ENCODE assay signal across 8 cellular contexts in the genomic region with DNA sequence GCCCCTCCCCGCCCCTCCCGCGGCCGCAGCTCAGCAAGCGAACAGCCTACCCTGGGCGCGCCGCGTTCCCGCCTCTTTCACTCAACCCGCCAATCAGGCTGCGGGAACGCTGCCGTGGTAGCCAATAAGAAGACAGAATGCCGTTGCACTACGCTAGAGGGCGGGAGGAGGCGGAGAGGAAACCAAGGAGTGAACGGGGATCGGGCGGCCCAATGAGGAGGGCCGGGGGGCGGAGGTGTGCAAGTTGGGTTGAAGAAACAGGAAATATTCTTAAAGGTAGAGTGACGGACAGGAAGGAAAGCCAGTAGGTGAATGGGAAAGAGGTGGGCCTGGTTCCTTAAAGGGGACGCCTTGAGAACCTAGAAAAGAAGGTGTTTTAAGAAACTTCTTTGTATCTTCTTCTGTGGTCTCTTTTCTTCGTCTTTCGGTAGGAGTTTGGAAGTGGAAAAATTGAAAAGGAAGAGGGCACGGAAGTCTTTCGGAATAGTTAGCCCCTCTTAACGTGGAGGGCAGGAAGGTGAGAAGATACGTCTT. TPM values are rescaled to one million over a fixed set of nuclear protein-coding genes. Genes with fewer than 3 reads are reported as not detected.
DNase-seq lines count a peak whose midpoint lies in the region; ATAC-seq and TF ChIP-seq lines count a peak whose summit lies in the region.

No MANE protein-coding gene starts in this region.

- no peaks in the 10 kb centered on the region for H3K27me3 Mint-ChIP-seq in natural killer cell (ENCODE audit: low read depth in 2 of 2)

- no peak overlapping the region for H3K4me3 Mint-ChIP-seq in natural killer cell

- no peaks in the 10 kb centered on the region for H3K9me3 Mint-ChIP-seq in natural killer cell

- TF ChIP-seq CTCF in LNCaP clone FGC (IDR thresholded peaks at IDR 0.05; ENCODE audit: control insufficient read depth, extremely low read depth, insufficient read depth) (peak; percentile 8; the same call in 1 of the 2 replicates), fibroblast of the aortic adventitia (IDR thresholded peaks at IDR 0.05; ENCODE audit: insufficient read depth, low read length) (peak; percentile 9), natural killer cell (IDR thresholded peaks at IDR 0.05) (no peak)

- intact Hi-C loops in natural killer cell (cut with micrococcal nuclease), result loop anchor here (1.0 to 10.0 kb wide), 7 partner anchors 49 to 1451 kb away; a partner anchor contains a TSS

- H3K36me3 Mint-ChIP-seq in natural killer cell, result no peaks in the 10 kb centered on the region

- DNase-seq in Daoy (ENCODE audit: low read depth), result peak; percentile 100
- DNase-seq in H4 (ENCODE audit: low spot score), result peak; percentile 99
- peak; percentile 97 for DNase-seq in LNCaP clone FGC (ENCODE audit: low read depth)
- DNase-seq in RPMI8226, result peak; percentile 99
- DNase-seq in activated T-helper 9 cell treated with anti-CD3 and anti-CD28 coated beads, Interleukin-2, amount 50 U/mL, for 16 hours (ENCODE audit: low read depth), result peak; percentile 98
- peak; percentile 99 for DNase-seq in fibroblast of the aortic adventitia (ENCODE audit: low read depth)
- DNase-seq in natural killer cell, result peak; percentile 99
- peak; percentile 95 to 99 (median 98) for DNase-seq in stimulated activated naive CD4-positive, alpha-beta T cell (lab: John Stamatoyannopoulos, UW)

- ATAC-seq in natural killer cell, result peak; percentile 86 to 95 (median 87)

- no peak overlapping the region for H3K27ac Mint-ChIP-seq in natural killer cell

- peak overlapping the region; percentile 79 for H3K4me3 ChIP-seq in LNCaP clone FGC (ENCODE audit: low read depth, low read length)
- H3K4me3 ChIP-seq in fibroblast of the aortic adventitia (ENCODE audit: low read depth, low read length), result peak overlapping the region; percentile 88

- peaks cover 20 to 21% of the 10 kb centered on the region in 2 donors for H3K4me1 Mint-ChIP-seq in natural killer cell

RNA-seq across cellular contexts. Expression of a gene that starts 0.3 kb away (rescaled TPM):
- 6.3 and 7.7 TPM in 2 replicates for total RNA-seq in Daoy (2014; rRNA removed; shearing (Covaris generic))
- 4.3 and 9.3 TPM in 2 replicates for total RNA-seq in H4 (2014; rRNA removed; shearing (Covaris generic))
- 4.5 and 12.9 TPM in 2 replicates for total RNA-seq in fibroblast of the aortic adventitia (ENCODE audit: low replicate concordance)
- total RNA-seq in natural killer cell, result 10 to 100 TPM; 38.0 to 43.0 (median 41.8) TPM

RNA-seq across cellular contexts. Expression of a gene that starts 49.3 kb away (rescaled TPM):
- 284 and 420 TPM in 2 replicates for total RNA-seq in Daoy (2014; rRNA removed; shearing (Covaris generic))
- 116 and 193 TPM in 2 replicates for total RNA-seq in H4 (2014; rRNA removed; shearing (Covaris generic))
- 142 and 242 TPM in 2 replicates for total RNA-seq in fibroblast of the aortic adventitia (ENCODE audit: low replicate concordance)
- 10 to 100 TPM; 55.3 to 77.6 (median 61.0) TPM for total RNA-seq in natural killer cell

RNA-seq across cellular contexts. Expression of a gene that starts 50.1 kb away (rescaled TPM):
- 45.7 and 47.3 TPM in 2 replicates for total RNA-seq in Daoy (2014; rRNA removed; shearing (Covaris generic))
- 52.5 and 73.4 TPM in 2 replicates for total RNA-seq in H4 (2014; rRNA removed; shearing (Covaris generic))
- total RNA-seq in fibroblast of the aortic adventitia (ENCODE audit: low replicate concordance), result 63.5 and 81.0 TPM in 2 replicates
- 10 to 100 TPM; 26.3 to 31.9 (median 30.0) TPM for total RNA-seq in natural killer cell

Comparison
In these comparisons a context has a peak if more than half of its experiments do, and no peak if none do; other contexts are left out.
1. Peak in every context shown above with its lines: DNase-seq, ATAC-seq and H3K4me3 ChIP-seq.